In genomic region chr12:64010069-64010686, GRCh38 we compare ENCODE assay signal across 11 cellular contexts.
A peak's percentile ranks its signal among the peaks of the same experiment; 100 is the strongest.
DNase-seq lines count a peak whose midpoint lies in the region; ATAC-seq and TF ChIP-seq lines count a peak whose summit lies in the region.
"Had no signal": no experiment of that assay in that cellular context is flagged by ENCODE, and none has a peak within 500 bp of the region (broad histone marks: within the 10 kb centered on the region; RNA-seq: fewer than 3 reads in every experiment).

No MANE protein-coding gene starts in this region.

- 0 out of 2 replicates have a peak, but pooled peaks cover 2% of the 10 kb centered on the region for H3K79me2 ChIP-seq in SK-N-SH (ENCODE audit: insufficient read depth)

- H3K9ac ChIP-seq in SK-N-SH, result no peak overlapping the region

- intact Hi-C loops in CD4-positive, alpha-beta T cell (cut with DNase I, micrococcal nuclease), result no loop called here

- CTCF ChIA-PET in SK-N-SH (lab: Yijun Ruan, JAX), result interaction anchor here (1.2 kb wide), 1 partner anchor 14 kb away, joined by 3 read pairs; no protein-coding TSS in a partner anchor
- CTCF ChIA-PET in CD4-positive, alpha-beta T cell (lab: Charles Lee), result no interaction called here

- peak overlapping the region in 1 of 2 experiments; percentile 69; a peak in 2 of 4 replicates for H3K27ac ChIP-seq in SK-N-SH (ENCODE audit: low read depth in 2 of 2, low read length in 1 of 2)
- H3K27ac ChIP-seq in CD4-positive, alpha-beta T cell (ENCODE audit: low read depth, low read length), result no peak overlapping the region
- H3K27ac ChIP-seq: RWPE1 had no signal

- peaks cover 9% of the 10 kb centered on the region for H3K9me3 Mint-ChIP-seq in nephron progenitor cell
- H3K9me3 Mint-ChIP-seq in CD4-positive, alpha-beta T cell, result no peaks in the 10 kb centered on the region
- H3K9me3 Mint-ChIP-seq: stimulated activated naive CD8-positive, alpha-beta T cell treated with anti-CD3 and anti-CD28 coated beads, Interleukin-15, Interleukin-2, amounts not matched to agents 100 ng/mL and 50 ng/mL, for 24 hours had no signal

- no peaks in the 10 kb centered on the region for H3K9me3 ChIP-seq in SK-N-SH
- H3K9me3 ChIP-seq in CD4-positive, alpha-beta T cell (ENCODE audit: control insufficient read depth, low read length), result no peaks in the 10 kb centered on the region

- 56% methylated on average over 4 of the region's 4 CpGs for WGBS in SK-N-SH (ENCODE audit: low lambda C conversion rate)

- H3K9me2 ChIP-seq in SK-N-SH, result no peaks in the 10 kb centered on the region

- H3F3A ChIP-seq in SK-N-SH (replicated peaks; ENCODE audit: insufficient read depth), result peaks cover 23% of the 10 kb centered on the region

- no peak overlapping the region for H2AFZ ChIP-seq in SK-N-SH (ENCODE audit: low read depth)

- no peaks in the 10 kb centered on the region for H4K20me1 ChIP-seq in SK-N-SH (ENCODE audit: insufficient read depth)

- H3K4me1 Mint-ChIP-seq in nephron progenitor cell, result peaks cover 10% of the 10 kb centered on the region
- H3K4me1 Mint-ChIP-seq in CD4-positive, alpha-beta T cell (ENCODE audit: low read depth), result no peaks in the 10 kb centered on the region

- H3K36me3 ChIP-seq in SK-N-SH (replicated peaks in 1 of 2; ENCODE audit: control insufficient read depth in 1 of 2, insufficient read depth in 2 of 2, low read length in 1 of 2), result no peaks in the 10 kb centered on the region

- no peaks in the 10 kb centered on the region for H3K36me3 Mint-ChIP-seq in nephron progenitor cell (ENCODE audit: low read depth)
- H3K36me3 Mint-ChIP-seq in CD4-positive, alpha-beta T cell (ENCODE audit: low read depth), result no peaks in the 10 kb centered on the region

- H3K4me3 Mint-ChIP-seq in nephron progenitor cell, result no peak overlapping the region
- no peak overlapping the region for H3K4me3 Mint-ChIP-seq in CD4-positive, alpha-beta T cell
- H3K4me3 Mint-ChIP-seq: brain; stimulated activated naive CD8-positive, alpha-beta T cell treated with anti-CD3 and anti-CD28 coated beads, Interleukin-15, Interleukin-2, amounts not matched to agents 100 ng/mL and 50 ng/mL, for 24 hours had no signal

- POLR2A ChIA-PET in SK-N-SH (lab: Yijun Ruan, JAX), result no interaction called here
- POLR2A ChIA-PET in CD4-positive, alpha-beta T cell (lab: Charles Lee), result no interaction called here

- TF ChIP-seq RAD21 in SK-N-SH (IDR thresholded peaks at IDR 0.05; ENCODE audit: low read length), result no peak

- H3K27ac Mint-ChIP-seq in nephron progenitor cell, result peak overlapping the region; percentile 22
- H3K27ac Mint-ChIP-seq in CD4-positive, alpha-beta T cell, result no peak overlapping the region
- H3K27ac Mint-ChIP-seq: brain; stimulated activated naive CD8-positive, alpha-beta T cell treated with anti-CD3 and anti-CD28 coated beads, Interleukin-15, Interleukin-2, amounts not matched to agents 100 ng/mL and 50 ng/mL, for 24 hours had no signal

- no peak for TF ChIP-seq EP300 in SK-N-SH (IDR thresholded peaks at IDR 0.05; ENCODE audit: borderline replicate concordance in 1 of 2, low read depth in 1 of 2, low read length in 1 of 2)

- no peak for TF ChIP-seq CTCF in SK-N-SH (IDR thresholded peaks at IDR 0.05)
- no peak for TF ChIP-seq CTCF in nephron progenitor cell (IDR thresholded peaks at IDR 0.05)
- TF ChIP-seq CTCF in CD4-positive, alpha-beta T cell (IDR thresholded peaks at IDR 0.05), result no peak

- H3K27me3 ChIP-seq in SK-N-SH (ENCODE audit: insufficient read depth), result no peaks in the 10 kb centered on the region
- no peaks in the 10 kb centered on the region for H3K27me3 ChIP-seq in CD4-positive, alpha-beta T cell (ENCODE audit: control insufficient read depth, insufficient read depth, low read length)

- ATAC-seq in GM18907 (IDR thresholded peaks at IDR 0.05; ENCODE audit: unreplicated experiment) (peak; percentile 95), HG02938 (IDR thresholded peaks at IDR 0.05; ENCODE audit: unreplicated experiment) (peak; percentile 93), GM19328 (IDR thresholded peaks at IDR 0.05; ENCODE audit: unreplicated experiment) (no peak)
- ATAC-seq in CD4-positive, alpha-beta T cell (ENCODE audit: poor library complexity), result no peak

- H3K4me1 ChIP-seq in SK-N-SH (ENCODE audit: control insufficient read depth in 1 of 2, insufficient read depth in 2 of 2, low read depth in 1 of 2, low read length in 1 of 2), result peaks cover 0 to 38% of the 10 kb centered on the region in 2 experiments; a peak in 2 of 4 replicates

- DNase-seq in SK-N-SH, result no peak
- no peak for DNase-seq in nephron progenitor cell
- no peak for DNase-seq in CD4-positive, alpha-beta T cell
- no peak for DNase-seq in NCI-H1417 (lab: John Stamatoyannopoulos, UW)
- DNase-seq in activated CD4-positive, alpha-beta T cell treated with anti-CD3 and anti-CD28 coated beads for 4 hours, result no peak

- H3K4me3 ChIP-seq in SK-N-SH (ENCODE audit: low read depth in 2 of 2, low read length in 1 of 2), result no peak overlapping the region

- H3K27me3 Mint-ChIP-seq in nephron progenitor cell (ENCODE audit: low read depth, poor library complexity), result no peaks in the 10 kb centered on the region
- no peaks in the 10 kb centered on the region for H3K27me3 Mint-ChIP-seq in CD4-positive, alpha-beta T cell
- H3K27me3 Mint-ChIP-seq: brain had no signal

- H3K4me2 ChIP-seq in SK-N-SH, result peak overlapping the region; percentile 43; the same call in 1 of the 2 replicates

TF ChIP-seq in SK-N-SH, 30 proteins besides CTCF, POLR2A, EP300 and RAD21:
- TF ChIP-seq FOSL2 (IDR thresholded peaks at IDR 0.05; ENCODE audit: borderline replicate concordance, low read depth) (peak; percentile 20; the same call in 1 of the 2 replicates), TCF12 (IDR thresholded peaks at IDR 0.05) (peak; percentile 13; the same call in 1 of the 2 replicates), ZBTB33 (IDR thresholded peaks at IDR 0.05; ENCODE audit: borderline replicate concordance, low read depth) (no peak), EZH2phosphoT487 (IDR thresholded peaks at IDR 0.05; ENCODE audit: borderline replicate concordance, low read depth) (no peak), RCOR1 (IDR thresholded peaks at IDR 0.05; ENCODE audit: low read length) (no peak), FOXM1 (IDR thresholded peaks at IDR 0.05; ENCODE audit: low read depth) (no peak), JUND (IDR thresholded peaks at IDR 0.05) (peak; percentile 9; the same call in 1 of the 2 replicates), ELF1 (IDR thresholded peaks at IDR 0.05) (no peak), NFIC (IDR thresholded peaks at IDR 0.05; ENCODE audit: borderline replicate concordance) (no peak), GATA2 (CRISPR knock-in tag; IDR thresholded peaks at IDR 0.05) (no peak)

Comparison
In these comparisons a context has a peak if more than half of its experiments do, and no peak if none do; other contexts are left out.
1. ATAC-seq: peak in GM18907 (single experiment) and HG02938 (single experiment); none in CD4-positive, alpha-beta T cell (single experiment) and GM19328 (single experiment).